In the genomic region with DNA sequence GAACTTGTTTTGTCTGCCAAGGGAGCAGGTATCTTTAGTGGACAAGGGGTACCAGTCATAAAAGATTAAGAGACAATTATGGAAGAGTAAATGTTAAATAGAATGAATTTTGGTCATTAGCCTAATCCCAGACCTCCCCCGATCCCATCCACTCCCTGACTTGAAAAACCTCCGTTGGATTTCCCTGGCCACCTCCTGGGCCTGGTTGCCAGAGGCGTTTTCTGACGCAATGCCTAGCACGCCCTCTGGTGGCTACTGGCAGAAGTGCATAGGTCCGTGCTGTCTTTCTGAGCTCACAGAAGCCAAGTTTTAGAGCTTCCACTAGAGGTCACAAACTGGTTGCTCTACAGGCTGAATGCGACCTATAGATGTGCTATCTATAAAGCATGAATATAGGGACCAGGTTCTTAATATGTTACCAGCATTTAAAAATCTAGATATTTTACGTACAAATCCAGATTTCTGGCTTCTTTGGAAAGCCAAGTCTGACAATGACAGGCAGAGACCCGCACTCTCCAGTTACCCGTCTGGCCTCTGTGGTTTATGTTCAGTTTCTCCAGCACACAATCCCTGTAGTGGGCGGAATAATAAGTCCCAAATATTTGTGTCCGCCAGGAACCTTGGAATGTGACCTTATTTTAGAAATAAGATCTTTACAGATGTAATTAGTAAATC, we compare ENCODE assay signal across 8 cellular contexts. TPM values are rescaled to one million over a fixed set of nuclear protein-coding genes. Genes with fewer than 3 reads are reported as not detected.
DNase-seq lines count a peak whose midpoint lies in the region; ATAC-seq and TF ChIP-seq lines count a peak whose summit lies in the region.

No MANE protein-coding gene starts in this region.

- no peak overlapping the region for H3K9ac ChIP-seq in liver (ENCODE audit: low read depth in 1 of 2, low read length in 2 of 2)

- H3K9me3 ChIP-seq in liver (ENCODE audit: control insufficient read depth in 4 of 4, low read length in 3 of 4) = no peaks in the 10 kb centered on the region

- peak; percentile 99 to 100 for TF ChIP-seq RAD21 in liver (IDR thresholded peaks at IDR 0.05)

- 26% methylated on average over 12 of the region's 12 CpGs for WGBS in liver

- no peaks in the 10 kb centered on the region for H3K36me3 ChIP-seq in liver (ENCODE audit: control insufficient read depth in 4 of 4, insufficient read depth in 3 of 4, low read depth in 1 of 4, low read length in 3 of 4)

- peak; percentile 97 for TF ChIP-seq CTCF in GM12875 (IDR thresholded peaks at IDR 0.05; ENCODE audit: borderline replicate concordance, insufficient read depth, low read depth, low read length)
- peak; percentile 100 for TF ChIP-seq CTCF in liver (IDR thresholded peaks at IDR 0.05; ENCODE audit: low read depth, low read length, missing input control)

- no peaks in the 10 kb centered on the region for H3K4me1 ChIP-seq in liver (ENCODE audit: control insufficient read depth in 4 of 4, insufficient read depth in 4 of 4, low read length in 3 of 4)

- no peak for ATAC-seq in GM19397 (IDR thresholded peaks at IDR 0.05; ENCODE audit: unreplicated experiment)

- no peak overlapping the region for H3K4me3 ChIP-seq in GM12875 (ENCODE audit: low read depth, low read length)
- no peak overlapping the region for H3K4me3 ChIP-seq in liver (ENCODE audit: low read depth in 1 of 3, low read length in 3 of 3)

- H3K27ac ChIP-seq in liver (ENCODE audit: low read depth in 1 of 2, low read length in 2 of 2) = no peak overlapping the region

- no peaks in the 10 kb centered on the region for H3K27me3 ChIP-seq in liver (ENCODE audit: control insufficient read depth in 4 of 4, insufficient read depth in 4 of 4, low read length in 3 of 4)

- peak; percentile 90 for DNase-seq in HPDE6-E6E7 (ENCODE audit: extremely low spot score)
- DNase-seq in NCI-H82 (lab: John Stamatoyannopoulos, UW) = peak; percentile 94
- DNase-seq in activated CD4-positive, alpha-beta T cell treated with anti-CD3 and anti-CD28 coated beads, Interleukin-2, amount 50 U/mL, for 24 hours (ENCODE audit: low read depth in 1 of 2, low spot score in 1 of 2) = peak; percentile 90 to 92
- DNase-seq in dedifferentiated amniotic fluid mesenchymal stem cell (ENCODE audit: extremely low spot score) = peak; percentile 94
- peak; percentile 64 to 86 (median 78) for DNase-seq in stimulated activated CD4-positive, alpha-beta T cell treated with anti-CD3 and anti-CD28 coated beads, TNF-alpha, amount 100 ng/mL, for 1 hour (ENCODE audit: low read depth in 3 of 3, low spot score in 1 of 3)

TF ChIP-seq in liver, 16 proteins besides CTCF, POLR2A, EP300 and RAD21:
- TF ChIP-seq JUND (IDR thresholded peaks at IDR 0.05) = peak in 1 of 2 donors; percentile 24
- TF ChIP-seq RXRA (IDR thresholded peaks at IDR 0.05) = peak; percentile 38 to 49
- TF ChIP-seq GABPA (IDR thresholded peaks at IDR 0.05 in 1 of 2, conservative IDR thresholded peaks at IDR 0.05 in 1 of 2) = no peak
- TF ChIP-seq, protein P1, sequence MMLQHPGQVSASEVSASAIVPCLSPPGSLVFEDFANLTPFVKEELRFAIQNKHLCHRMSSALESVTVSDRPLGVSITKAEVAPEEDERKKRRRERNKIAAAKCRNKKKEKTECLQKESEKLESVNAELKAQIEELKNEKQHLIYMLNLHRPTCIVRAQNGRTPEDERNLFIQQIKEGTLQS (IDR thresholded peaks at IDR 0.05) = peak; percentile 65
- TF ChIP-seq YY1 (IDR thresholded peaks at IDR 0.05) = no peak
- TF ChIP-seq EGR1 (IDR thresholded peaks at IDR 0.05; ENCODE audit: low read depth in 2 of 2) = no peak
- TF ChIP-seq FOXA2 (IDR thresholded peaks at IDR 0.05) = no peak
- TF ChIP-seq, protein P2, sequence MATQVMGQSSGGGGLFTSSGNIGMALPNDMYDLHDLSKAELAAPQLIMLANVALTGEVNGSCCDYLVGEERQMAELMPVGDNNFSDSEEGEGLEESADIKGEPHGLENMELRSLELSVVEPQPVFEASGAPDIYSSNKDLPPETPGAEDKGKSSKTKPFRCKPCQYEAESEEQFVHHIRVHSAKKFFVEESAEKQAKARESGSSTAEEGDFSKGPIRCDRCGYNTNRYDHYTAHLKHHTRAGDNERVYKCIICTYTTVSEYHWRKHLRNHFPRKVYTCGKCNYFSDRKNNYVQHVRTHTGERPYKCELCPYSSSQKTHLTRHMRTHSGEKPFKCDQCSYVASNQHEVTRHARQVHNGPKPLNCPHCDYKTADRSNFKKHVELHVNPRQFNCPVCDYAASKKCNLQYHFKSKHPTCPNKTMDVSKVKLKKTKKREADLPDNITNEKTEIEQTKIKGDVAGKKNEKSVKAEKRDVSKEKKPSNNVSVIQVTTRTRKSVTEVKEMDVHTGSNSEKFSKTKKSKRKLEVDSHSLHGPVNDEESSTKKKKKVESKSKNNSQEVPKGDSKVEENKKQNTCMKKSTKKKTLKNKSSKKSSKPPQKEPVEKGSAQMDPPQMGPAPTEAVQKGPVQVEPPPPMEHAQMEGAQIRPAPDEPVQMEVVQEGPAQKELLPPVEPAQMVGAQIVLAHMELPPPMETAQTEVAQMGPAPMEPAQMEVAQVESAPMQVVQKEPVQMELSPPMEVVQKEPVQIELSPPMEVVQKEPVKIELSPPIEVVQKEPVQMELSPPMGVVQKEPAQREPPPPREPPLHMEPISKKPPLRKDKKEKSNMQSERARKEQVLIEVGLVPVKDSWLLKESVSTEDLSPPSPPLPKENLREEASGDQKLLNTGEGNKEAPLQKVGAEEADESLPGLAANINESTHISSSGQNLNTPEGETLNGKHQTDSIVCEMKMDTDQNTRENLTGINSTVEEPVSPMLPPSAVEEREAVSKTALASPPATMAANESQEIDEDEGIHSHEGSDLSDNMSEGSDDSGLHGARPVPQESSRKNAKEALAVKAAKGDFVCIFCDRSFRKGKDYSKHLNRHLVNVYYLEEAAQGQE (IDR thresholded peaks at IDR 0.05) = no peak
- TF ChIP-seq HNF4A (conservative IDR thresholded peaks at IDR 0.05) = peak in 1 of 2 donors; percentile 28
- TF ChIP-seq SP1 (IDR thresholded peaks at IDR 0.05) = no peak
- TF ChIP-seq NR2F2 (IDR thresholded peaks at IDR 0.05) = peak; percentile 65

RNA-seq across cellular contexts. Expression of a gene that starts 39.8 kb away (rescaled TPM):
- total RNA-seq in liver = 1 to 10 TPM in 1 of 2 donors, under 1 TPM in 1; 0.51 to 1.7 TPM
- polyA plus RNA-seq in liver = under 1 TPM; 0.36 to 0.76 TPM
